In genomic region chr16:89098767-89099430, GRCh38 we compare ENCODE assay signal across 1 cellular context.
TF ChIP-seq lines count a peak whose summit lies in the region.

No MANE protein-coding gene starts in this region.

TF ChIP-seq in K562, 482 proteins besides CTCF, POLR2A, EP300 and RAD21:
- peak; percentile 56; the same call in 1 of the 2 replicates for TF ChIP-seq ZNF12 (CRISPR knock-in tag; IDR thresholded peaks at IDR 0.05)
- no peak for TF ChIP-seq NCOR1 (IDR thresholded peaks at IDR 0.05)
- TF ChIP-seq YBX1 (IDR thresholded peaks at IDR 0.05): no peak
- peak; percentile 55 for TF ChIP-seq POLR2G (IDR thresholded peaks at IDR 0.05; ENCODE audit: low read depth, low read length)
- no peak for TF ChIP-seq POLR2H (tag; IDR thresholded peaks at IDR 0.05; ENCODE audit: low read depth)
- TF ChIP-seq, protein P1, sequence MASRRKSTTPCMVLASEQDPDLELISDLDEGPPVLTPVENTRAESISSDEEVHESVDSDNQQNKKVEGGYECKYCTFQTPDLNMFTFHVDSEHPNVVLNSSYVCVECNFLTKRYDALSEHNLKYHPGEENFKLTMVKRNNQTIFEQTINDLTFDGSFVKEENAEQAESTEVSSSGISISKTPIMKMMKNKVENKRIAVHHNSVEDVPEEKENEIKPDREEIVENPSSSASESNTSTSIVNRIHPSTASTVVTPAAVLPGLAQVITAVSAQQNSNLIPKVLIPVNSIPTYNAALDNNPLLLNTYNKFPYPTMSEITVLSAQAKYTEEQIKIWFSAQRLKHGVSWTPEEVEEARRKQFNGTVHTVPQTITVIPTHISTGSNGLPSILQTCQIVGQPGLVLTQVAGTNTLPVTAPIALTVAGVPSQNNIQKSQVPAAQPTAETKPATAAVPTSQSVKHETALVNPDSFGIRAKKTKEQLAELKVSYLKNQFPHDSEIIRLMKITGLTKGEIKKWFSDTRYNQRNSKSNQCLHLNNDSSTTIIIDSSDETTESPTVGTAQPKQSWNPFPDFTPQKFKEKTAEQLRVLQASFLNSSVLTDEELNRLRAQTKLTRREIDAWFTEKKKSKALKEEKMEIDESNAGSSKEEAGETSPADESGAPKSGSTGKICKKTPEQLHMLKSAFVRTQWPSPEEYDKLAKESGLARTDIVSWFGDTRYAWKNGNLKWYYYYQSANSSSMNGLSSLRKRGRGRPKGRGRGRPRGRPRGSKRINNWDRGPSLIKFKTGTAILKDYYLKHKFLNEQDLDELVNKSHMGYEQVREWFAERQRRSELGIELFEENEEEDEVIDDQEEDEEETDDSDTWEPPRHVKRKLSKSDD (conservative IDR thresholded peaks at IDR 0.05; ENCODE audit: low read length): no peak
- no peak for TF ChIP-seq ETV6 (IDR thresholded peaks at IDR 0.05; ENCODE audit: borderline replicate concordance in 1 of 2, low read depth in 2 of 2, low read length in 1 of 2)
- no peak for TF ChIP-seq ETV6 (CRISPR knock-in tag; IDR thresholded peaks at IDR 0.05; ENCODE audit: borderline replicate concordance)
- no peak for TF ChIP-seq MTA1 (IDR thresholded peaks at IDR 0.05; ENCODE audit: borderline replicate concordance)
- TF ChIP-seq, protein P2, sequence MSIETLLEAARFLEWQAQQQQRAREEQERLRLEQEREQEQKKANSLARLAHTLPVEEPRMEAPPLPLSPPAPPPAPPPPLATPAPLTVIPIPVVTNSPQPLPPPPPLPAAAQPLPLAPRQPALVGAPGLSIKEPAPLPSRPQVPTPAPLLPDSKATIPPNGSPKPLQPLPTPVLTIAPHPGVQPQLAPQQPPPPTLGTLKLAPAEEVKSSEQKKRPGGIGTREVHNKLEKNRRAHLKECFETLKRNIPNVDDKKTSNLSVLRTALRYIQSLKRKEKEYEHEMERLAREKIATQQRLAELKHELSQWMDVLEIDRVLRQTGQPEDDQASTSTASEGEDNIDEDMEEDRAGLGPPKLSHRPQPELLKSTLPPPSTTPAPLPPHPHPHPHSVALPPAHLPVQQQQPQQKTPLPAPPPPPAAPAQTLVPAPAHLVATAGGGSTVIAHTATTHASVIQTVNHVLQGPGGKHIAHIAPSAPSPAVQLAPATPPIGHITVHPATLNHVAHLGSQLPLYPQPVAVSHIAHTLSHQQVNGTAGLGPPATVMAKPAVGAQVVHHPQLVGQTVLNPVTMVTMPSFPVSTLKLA (conservative IDR thresholded peaks at IDR 0.05): 0 out of 4 replicates have a peak, but pooled peaks of 1 of the 2 experiments have one; percentile 21
- TF ChIP-seq CCAR2 (IDR thresholded peaks at IDR 0.05; ENCODE audit: low read depth, low read length): no peak
- TF ChIP-seq, protein P3, sequence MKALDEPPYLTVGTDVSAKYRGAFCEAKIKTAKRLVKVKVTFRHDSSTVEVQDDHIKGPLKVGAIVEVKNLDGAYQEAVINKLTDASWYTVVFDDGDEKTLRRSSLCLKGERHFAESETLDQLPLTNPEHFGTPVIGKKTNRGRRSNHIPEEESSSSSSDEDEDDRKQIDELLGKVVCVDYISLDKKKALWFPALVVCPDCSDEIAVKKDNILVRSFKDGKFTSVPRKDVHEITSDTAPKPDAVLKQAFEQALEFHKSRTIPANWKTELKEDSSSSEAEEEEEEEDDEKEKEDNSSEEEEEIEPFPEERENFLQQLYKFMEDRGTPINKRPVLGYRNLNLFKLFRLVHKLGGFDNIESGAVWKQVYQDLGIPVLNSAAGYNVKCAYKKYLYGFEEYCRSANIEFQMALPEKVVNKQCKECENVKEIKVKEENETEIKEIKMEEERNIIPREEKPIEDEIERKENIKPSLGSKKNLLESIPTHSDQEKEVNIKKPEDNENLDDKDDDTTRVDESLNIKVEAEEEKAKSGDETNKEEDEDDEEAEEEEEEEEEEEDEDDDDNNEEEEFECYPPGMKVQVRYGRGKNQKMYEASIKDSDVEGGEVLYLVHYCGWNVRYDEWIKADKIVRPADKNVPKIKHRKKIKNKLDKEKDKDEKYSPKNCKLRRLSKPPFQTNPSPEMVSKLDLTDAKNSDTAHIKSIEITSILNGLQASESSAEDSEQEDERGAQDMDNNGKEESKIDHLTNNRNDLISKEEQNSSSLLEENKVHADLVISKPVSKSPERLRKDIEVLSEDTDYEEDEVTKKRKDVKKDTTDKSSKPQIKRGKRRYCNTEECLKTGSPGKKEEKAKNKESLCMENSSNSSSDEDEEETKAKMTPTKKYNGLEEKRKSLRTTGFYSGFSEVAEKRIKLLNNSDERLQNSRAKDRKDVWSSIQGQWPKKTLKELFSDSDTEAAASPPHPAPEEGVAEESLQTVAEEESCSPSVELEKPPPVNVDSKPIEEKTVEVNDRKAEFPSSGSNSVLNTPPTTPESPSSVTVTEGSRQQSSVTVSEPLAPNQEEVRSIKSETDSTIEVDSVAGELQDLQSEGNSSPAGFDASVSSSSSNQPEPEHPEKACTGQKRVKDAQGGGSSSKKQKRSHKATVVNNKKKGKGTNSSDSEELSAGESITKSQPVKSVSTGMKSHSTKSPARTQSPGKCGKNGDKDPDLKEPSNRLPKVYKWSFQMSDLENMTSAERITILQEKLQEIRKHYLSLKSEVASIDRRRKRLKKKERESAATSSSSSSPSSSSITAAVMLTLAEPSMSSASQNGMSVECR (CRISPR knock-in tag; IDR thresholded peaks at IDR 0.05): peak; percentile 13; the same call in 1 of the 2 replicates
- TF ChIP-seq NFRKB (IDR thresholded peaks at IDR 0.05; ENCODE audit: low read depth): no peak
- no peak for TF ChIP-seq HNRNPLL (IDR thresholded peaks at IDR 0.05; ENCODE audit: low read depth, low read length, poor library complexity, severe bottlenecking)
- TF ChIP-seq ETS2 (tag; IDR thresholded peaks at IDR 0.05; ENCODE audit: borderline replicate concordance, poor library complexity, severe bottlenecking): no peak
- no peak for TF ChIP-seq ELK1 (CRISPR knock-in tag; IDR thresholded peaks at IDR 0.05)
- TF ChIP-seq IRF1 (CRISPR knock-in tag; IDR thresholded peaks at IDR 0.05; ENCODE audit: borderline replicate concordance): no peak
- no peak for TF ChIP-seq NONO (IDR thresholded peaks at IDR 0.05; ENCODE audit: low read depth in 2 of 2, low read length in 1 of 2)
- 0 out of 4 replicates have a peak, but pooled peaks of 1 of the 2 experiments have one; percentile 2 for TF ChIP-seq FOXA3 (CRISPR knock-in tag; conservative IDR thresholded peaks at IDR 0.05 in 1 of 2, IDR thresholded peaks at IDR 0.05 in 1 of 2)
- TF ChIP-seq MYBL2 (IDR thresholded peaks at IDR 0.05; ENCODE audit: low read depth): no peak
- no peak for TF ChIP-seq MYBL2 (CRISPR knock-in tag; IDR thresholded peaks at IDR 0.05; ENCODE audit: borderline replicate concordance)
- TF ChIP-seq FOXA1 (IDR thresholded peaks at IDR 0.05; ENCODE audit: borderline replicate concordance): no peak
- no peak; the same call in 1 of the 2 replicates for TF ChIP-seq RBFOX2 (IDR thresholded peaks at IDR 0.05; ENCODE audit: low read depth, low read length)
- TF ChIP-seq SMARCA4 (IDR thresholded peaks at IDR 0.05): no peak
- 0 out of 2 replicates have a peak, but pooled peaks have one; percentile 9 for TF ChIP-seq SMARCE1 (IDR thresholded peaks at IDR 0.05)
- no peak for TF ChIP-seq HDAC6 (IDR thresholded peaks at IDR 0.05; ENCODE audit: low read depth, low read length)
- no peak for TF ChIP-seq MBD1 (CRISPR knock-in tag; IDR thresholded peaks at IDR 0.05)
- no peak for TF ChIP-seq HNRNPUL1 (IDR thresholded peaks at IDR 0.05; ENCODE audit: low read length)
- no peak for TF ChIP-seq ZNF134 (CRISPR knock-in tag; conservative IDR thresholded peaks at IDR 0.05)
- no peak for TF ChIP-seq STAT5A (IDR thresholded peaks at IDR 0.05; ENCODE audit: borderline replicate concordance, low read length)
- TF ChIP-seq ELF1 (tag; IDR thresholded peaks at IDR 0.05): peak; percentile 5; the same call in 1 of the 2 replicates
